Comparison of ENCODE assay signal across 8 cellular contexts in genomic region chr3:172040078-172040975, GRCh38. TPM values are rescaled to one million over a fixed set of nuclear protein-coding genes. Genes with fewer than 3 reads are reported as not detected.
A peak's percentile ranks its signal among the peaks of the same experiment; 100 is the strongest.
DNase-seq lines count a peak whose midpoint lies in the region; ATAC-seq, FAIRE-seq and TF ChIP-seq lines count a peak whose summit lies in the region.

No MANE protein-coding gene starts in this region.

- DNase-seq in DMS114 treated with DMSO at 0.1 percent for 48 hours (lab: John Stamatoyannopoulos, UW; ENCODE audit: unreplicated experiment) (peak; percentile 47), LoVo (ENCODE audit: low spot score) (peak; percentile 58), T-helper 22 cell (ENCODE audit: low read depth) (peak; percentile 19), bronchial epithelial cell (ENCODE audit: low read depth) (peak; percentile 51), gastrocnemius medialis (peak; percentile 79 to 82), superior temporal gyrus (ENCODE audit: extremely low spot score) (no peak)

- ATAC-seq in GM21576 (IDR thresholded peaks at IDR 0.05; ENCODE audit: unreplicated experiment) (peak; percentile 20), gastrocnemius medialis (peak; percentile 69 to 70)

- in situ Hi-C loops in gastrocnemius medialis (cut with MboI; ENCODE audit: low sequenced_read_pairs in 4 of 4): loop anchor here in 3 of 4 donors (10.0 to 25.0 kb wide), 3 partner anchors 272 to 447 kb away; no protein-coding TSS in a partner anchor

- H3K27me3 ChIP-seq in bronchial epithelial cell (ENCODE audit: control insufficient read depth, insufficient read depth, low read length) (no peaks in the 10 kb centered on the region), gastrocnemius medialis (no peaks in the 10 kb centered on the region)

- peak overlapping the region; percentile 99 to 100 (median 99) for H3K27ac ChIP-seq in gastrocnemius medialis

- H3K36me3 ChIP-seq in bronchial epithelial cell (ENCODE audit: control insufficient read depth, insufficient read depth, low read length) (no peaks in the 10 kb centered on the region), gastrocnemius medialis (no peaks in the 10 kb centered on the region)

- peak; percentile 87 to 93 for TF ChIP-seq POLR2A in gastrocnemius medialis (IDR thresholded peaks at IDR 0.05)

- no peak for FAIRE-seq in bronchial epithelial cell (lab: Jason Lieb, UNC)

- H3K4me3 ChIP-seq in bronchial epithelial cell (ENCODE audit: low read depth, low read length): peak overlapping the region; percentile 95
- H3K4me3 ChIP-seq in iPS-18c (ENCODE audit: insufficient read depth, low read depth, low read length): peak overlapping the region; percentile 93
- H3K4me3 ChIP-seq in gastrocnemius medialis: peak overlapping the region; percentile 94 to 100 (median 98)

- TF ChIP-seq CTCF in bronchial epithelial cell (IDR thresholded peaks at IDR 0.05; ENCODE audit: insufficient read depth, low read length, severe bottlenecking) (peak; percentile 57), gastrocnemius medialis (IDR thresholded peaks at IDR 0.05 in 4 of 5, conservative IDR thresholded peaks at IDR 0.05 in 1 of 5) (peak in 3 of 5 experiments; percentile 13 to 51 (median 45))

- H3K4me1 ChIP-seq in gastrocnemius medialis: peaks cover 35 to 42% of the 10 kb centered on the region in 2 donors

- intact Hi-C loops in gastrocnemius medialis (cut with DNase I; ENCODE audit: low total_unique reads): loop anchor here (2.0 to 5.0 kb wide), 4 partner anchors 34 to 237 kb away; no protein-coding TSS in a partner anchor

- H3K9me3 ChIP-seq in iPS-18c (ENCODE audit: control insufficient read depth, insufficient read depth, low read length) (no peaks in the 10 kb centered on the region), gastrocnemius medialis (no peaks in the 10 kb centered on the region)

RNA-seq across cellular contexts. Expression of gene FNDC3B, which starts 0.9 kb away (rescaled TPM):
- total RNA-seq in bronchial epithelial cell: 32.3 and 39.2 TPM in 2 replicates
- total RNA-seq in gastrocnemius medialis: 100 to 1,000 TPM in 1 of 4 donors, 10 to 100 TPM in 3; 42.5 to 110 (median 74.2) TPM
